Comparison of ENCODE assay signal across 2 cellular contexts in the genomic region with DNA sequence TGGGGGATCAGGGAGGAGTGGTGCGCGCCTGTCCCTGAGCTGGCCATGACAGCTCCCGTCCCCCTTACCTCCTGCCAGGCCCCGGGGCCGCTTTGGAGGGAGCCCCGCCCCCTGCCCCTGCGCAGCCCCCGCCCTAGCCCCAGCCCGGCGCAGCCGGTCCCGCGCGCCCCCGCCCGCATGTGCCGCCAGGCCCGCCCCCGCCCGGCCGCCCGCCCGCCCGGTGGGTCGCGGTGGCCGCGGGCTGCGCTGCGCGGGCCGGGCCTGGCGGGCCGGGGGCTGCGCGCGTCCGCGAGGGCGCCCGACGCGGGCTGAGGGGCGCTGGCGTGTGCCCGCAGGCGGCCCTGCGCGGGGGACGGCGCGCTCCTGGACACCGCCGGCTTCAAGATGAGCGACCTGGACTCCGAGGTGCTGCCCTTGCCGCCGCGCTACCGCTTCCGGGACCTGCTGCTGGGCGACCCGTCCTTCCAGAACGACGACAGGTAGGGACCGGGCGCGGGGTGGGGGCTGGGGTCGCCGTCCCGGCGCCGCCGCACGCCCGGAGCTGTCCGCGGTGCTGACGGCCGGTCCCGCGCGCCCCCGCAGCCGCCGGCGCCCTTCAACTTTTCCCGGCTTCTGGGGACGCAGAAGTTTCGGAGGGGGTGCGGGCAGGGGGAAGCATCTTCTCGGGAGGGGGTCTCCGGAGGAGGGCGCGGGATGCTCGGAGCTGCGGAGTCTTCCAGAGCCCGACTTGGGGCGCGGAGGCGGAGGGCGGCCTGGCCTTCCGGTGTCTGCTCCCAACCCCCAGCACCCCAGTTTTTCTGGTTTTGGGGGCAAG.
A peak's percentile ranks its signal among the peaks of the same experiment; 100 is the strongest.
TF ChIP-seq lines count a peak whose summit lies in the region.

No MANE protein-coding gene starts in this region.

TF ChIP-seq in IMR-90, 13 proteins besides CTCF, POLR2A, EP300 and RAD21:
- TF ChIP-seq FOS (IDR thresholded peaks at IDR 0.05; ENCODE audit: low read depth, low read length) (no peak), CEBPB (IDR thresholded peaks at IDR 0.05; ENCODE audit: low read depth, low read length) (no peak), BHLHE40 (IDR thresholded peaks at IDR 0.05; ENCODE audit: low read depth, low read length) (no peak), MAFK (IDR thresholded peaks at IDR 0.05; ENCODE audit: low read depth, low read length) (no peak), RCOR1 (IDR thresholded peaks at IDR 0.05; ENCODE audit: insufficient replicate concordance, low read length) (no peak), SMC3 (IDR thresholded peaks at IDR 0.05; ENCODE audit: low read depth, low read length) (no peak), MXI1 (IDR thresholded peaks at IDR 0.05; ENCODE audit: borderline replicate concordance, low read depth, low read length) (no peak), CHD1 (IDR thresholded peaks at IDR 0.05; ENCODE audit: low read depth, low read length) (no peak), MAZ (IDR thresholded peaks at IDR 0.05; ENCODE audit: borderline replicate concordance, low read depth, low read length) (no peak), RFX5 (IDR thresholded peaks at IDR 0.05; ENCODE audit: low read depth, low read length) (no peak), NFE2L2 (IDR thresholded peaks at IDR 0.05; ENCODE audit: low read depth, low read length) (no peak)
- TF ChIP-seq, protein P1, sequence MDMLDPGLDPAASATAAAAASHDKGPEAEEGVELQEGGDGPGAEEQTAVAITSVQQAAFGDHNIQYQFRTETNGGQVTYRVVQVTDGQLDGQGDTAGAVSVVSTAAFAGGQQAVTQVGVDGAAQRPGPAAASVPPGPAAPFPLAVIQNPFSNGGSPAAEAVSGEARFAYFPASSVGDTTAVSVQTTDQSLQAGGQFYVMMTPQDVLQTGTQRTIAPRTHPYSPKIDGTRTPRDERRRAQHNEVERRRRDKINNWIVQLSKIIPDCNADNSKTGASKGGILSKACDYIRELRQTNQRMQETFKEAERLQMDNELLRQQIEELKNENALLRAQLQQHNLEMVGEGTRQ (IDR thresholded peaks at IDR 0.05; ENCODE audit: low read depth, low read length), result no peak
- TF ChIP-seq, protein P2, sequence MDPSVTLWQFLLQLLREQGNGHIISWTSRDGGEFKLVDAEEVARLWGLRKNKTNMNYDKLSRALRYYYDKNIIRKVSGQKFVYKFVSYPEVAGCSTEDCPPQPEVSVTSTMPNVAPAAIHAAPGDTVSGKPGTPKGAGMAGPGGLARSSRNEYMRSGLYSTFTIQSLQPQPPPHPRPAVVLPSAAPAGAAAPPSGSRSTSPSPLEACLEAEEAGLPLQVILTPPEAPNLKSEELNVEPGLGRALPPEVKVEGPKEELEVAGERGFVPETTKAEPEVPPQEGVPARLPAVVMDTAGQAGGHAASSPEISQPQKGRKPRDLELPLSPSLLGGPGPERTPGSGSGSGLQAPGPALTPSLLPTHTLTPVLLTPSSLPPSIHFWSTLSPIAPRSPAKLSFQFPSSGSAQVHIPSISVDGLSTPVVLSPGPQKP (IDR thresholded peaks at IDR 0.05; ENCODE audit: borderline replicate concordance, low read depth, low read length), result no peak

TF ChIP-seq in endothelial cell of umbilical vein, 7 proteins besides CTCF, POLR2A, EP300 and RAD21:
- TF ChIP-seq EZH2 (IDR thresholded peaks at IDR 0.05; ENCODE audit: borderline replicate concordance, low read depth, low read length, severe bottlenecking), result peak; percentile 42
- TF ChIP-seq JUN (IDR thresholded peaks at IDR 0.05; ENCODE audit: borderline replicate concordance, insufficient read depth, insufficient read length, low read depth), result no peak
